ENCODE assay signal across 15 cellular contexts in the genomic region with DNA sequence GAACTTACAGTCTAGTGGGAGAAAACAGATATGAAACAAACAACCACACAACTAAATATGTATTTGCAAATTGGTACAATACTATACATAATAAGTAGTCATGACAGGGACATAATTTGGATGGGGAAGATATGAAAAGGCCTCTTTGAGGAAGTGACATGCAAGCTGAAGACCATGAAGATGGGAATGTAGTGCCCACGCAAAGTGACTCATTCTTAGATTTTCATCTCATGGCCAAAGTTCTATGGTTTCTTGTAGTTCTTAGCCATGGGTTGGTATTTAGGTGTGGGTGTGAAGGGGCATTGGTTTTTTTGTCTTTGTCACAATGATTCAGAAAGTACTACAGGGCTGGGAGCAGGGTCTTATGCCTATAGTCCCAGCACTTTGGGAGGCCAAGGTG.
DNase-seq lines count a peak whose midpoint lies in the region; ATAC-seq and TF ChIP-seq lines count a peak whose summit lies in the region.
"Had no signal": no experiment of that assay in that cellular context is flagged by ENCODE, and none has a peak within 500 bp of the region (broad histone marks: within the 10 kb centered on the region; RNA-seq: fewer than 3 reads in every experiment).

No MANE protein-coding gene starts in this region.

- peaks cover 7% of the 10 kb centered on the region for H3K9me3 Mint-ChIP-seq in activated T-helper 2 cell treated with anti-CD3 and anti-CD28 coated beads, Interferon-gamma antibody, Interleukin-2, Interleukin-4, amounts not matched to agents 10 μg/mL and 5 μg/mL and 100 μg/mL, durations not matched to agents 14 hours and 24 hours and 36 hours

- H3K4me1 ChIP-seq in right atrium auricular region, result no peaks in the 10 kb centered on the region
- H3K4me1 ChIP-seq: body of pancreas had no signal

- no peaks in the 10 kb centered on the region for H3K27me3 Mint-ChIP-seq in activated T-helper 2 cell treated with anti-CD3 and anti-CD28 coated beads, Interferon-gamma antibody, Interleukin-2, Interleukin-4, amounts not matched to agents 10 μg/mL and 5 μg/mL and 100 μg/mL, durations not matched to agents 14 hours and 24 hours and 36 hours (ENCODE audit: low read depth)

- H3K27ac ChIP-seq in right atrium auricular region, result no peak overlapping the region
- H3K27ac ChIP-seq: body of pancreas, thoracic aorta had no signal

- H3K4me3 ChIP-seq in NB4 (ENCODE audit: low read depth, low read length), result no peak overlapping the region
- no peak overlapping the region for H3K4me3 ChIP-seq in right atrium auricular region
- H3K4me3 ChIP-seq: body of pancreas, thoracic aorta had no signal

- no peaks in the 10 kb centered on the region for H3K36me3 Mint-ChIP-seq in activated T-helper 2 cell treated with anti-CD3 and anti-CD28 coated beads, Interferon-gamma antibody, Interleukin-2, Interleukin-4, amounts not matched to agents 10 μg/mL and 5 μg/mL and 100 μg/mL, durations not matched to agents 14 hours and 24 hours and 36 hours (ENCODE audit: low read depth)
- H3K36me3 Mint-ChIP-seq: naive thymus-derived CD8-positive, alpha-beta T cell had no signal

- no peak overlapping the region for H3K27ac Mint-ChIP-seq in activated T-helper 2 cell treated with anti-CD3 and anti-CD28 coated beads, Interferon-gamma antibody, Interleukin-2, Interleukin-4, amounts not matched to agents 10 μg/mL and 5 μg/mL and 100 μg/mL, durations not matched to agents 14 hours and 24 hours and 36 hours

- TF ChIP-seq CTCF in NB4 (IDR thresholded peaks at IDR 0.05; ENCODE audit: low read depth, low read length) (no peak), right atrium auricular region (IDR thresholded peaks at IDR 0.05) (no peak)

- no peaks in the 10 kb centered on the region for H3K36me3 ChIP-seq in right atrium auricular region
- H3K36me3 ChIP-seq: thoracic aorta had no signal

- H3K4me1 Mint-ChIP-seq in activated T-helper 2 cell treated with anti-CD3 and anti-CD28 coated beads, Interferon-gamma antibody, Interleukin-2, Interleukin-4, amounts not matched to agents 10 μg/mL and 5 μg/mL and 100 μg/mL, durations not matched to agents 14 hours and 24 hours and 36 hours (ENCODE audit: low read depth), result peaks cover 4% of the 10 kb centered on the region
- H3K4me1 Mint-ChIP-seq: naive thymus-derived CD8-positive, alpha-beta T cell had no signal

- H3K9me3 ChIP-seq in right atrium auricular region, result no peaks in the 10 kb centered on the region
- H3K9me3 ChIP-seq: body of pancreas, thoracic aorta had no signal

- peak; percentile 35 for DNase-seq in NB4 (ENCODE audit: low read depth)
- no peak for DNase-seq in T-helper 9 cell
- DNase-seq in globus pallidus (ENCODE audit: low spot score), result no peak
- no peak for DNase-seq in activated T-helper 2 cell treated with anti-CD3 and anti-CD28 coated beads, Interferon-gamma antibody, Interleukin-2, Interleukin-4, amounts not matched to agents 10 μg/mL and 5 μg/mL and 100 μg/mL, durations not matched to agents 14 hours and 24 hours and 36 hours (ENCODE audit: low spot score)
- DNase-seq in right atrium auricular region (ENCODE audit: low spot score), result no peak
- DNase-seq: activated naive CD4-positive, alpha-beta T cell; body of pancreas; left ventricle myocardium superior; MM.1S; naive thymus-derived CD8-positive, alpha-beta T cell; NCI-H2171 had no signal

- H3K27me3 ChIP-seq in right atrium auricular region, result no peaks in the 10 kb centered on the region
- H3K27me3 ChIP-seq: body of pancreas had no signal

- intact Hi-C loops in activated T-helper 2 cell treated with anti-CD3 and anti-CD28 coated beads, Interferon-gamma antibody, Interleukin-2, Interleukin-4, amounts not matched to agents 10 μg/mL and 5 μg/mL and 100 μg/mL, durations not matched to agents 14 hours and 24 hours and 36 hours (cut with micrococcal nuclease), result no loop called here

- peak; percentile 47 for ATAC-seq in GM18502 (IDR thresholded peaks at IDR 0.05; ENCODE audit: poor library complexity, unreplicated experiment)
- ATAC-seq in GM21381 (IDR thresholded peaks at IDR 0.05; ENCODE audit: unreplicated experiment), result peak; percentile 55
- ATAC-seq in HG02981 (IDR thresholded peaks at IDR 0.05; ENCODE audit: unreplicated experiment), result peak; percentile 54
- ATAC-seq: body of pancreas; left ventricle myocardium superior; naive thymus-derived CD8-positive, alpha-beta T cell had no signal

- H3K4me3 Mint-ChIP-seq in activated T-helper 2 cell treated with anti-CD3 and anti-CD28 coated beads, Interferon-gamma antibody, Interleukin-2, Interleukin-4, amounts not matched to agents 10 μg/mL and 5 μg/mL and 100 μg/mL, durations not matched to agents 14 hours and 24 hours and 36 hours (ENCODE audit: low read depth), result no peak overlapping the region
- H3K4me3 Mint-ChIP-seq: naive thymus-derived CD8-positive, alpha-beta T cell had no signal

- TF ChIP-seq POLR2A in NB4 (IDR thresholded peaks at IDR 0.05; ENCODE audit: extremely low read depth, insufficient read length), result no peak
